Comparison of ENCODE assay signal across 11 cellular contexts in the genomic region with DNA sequence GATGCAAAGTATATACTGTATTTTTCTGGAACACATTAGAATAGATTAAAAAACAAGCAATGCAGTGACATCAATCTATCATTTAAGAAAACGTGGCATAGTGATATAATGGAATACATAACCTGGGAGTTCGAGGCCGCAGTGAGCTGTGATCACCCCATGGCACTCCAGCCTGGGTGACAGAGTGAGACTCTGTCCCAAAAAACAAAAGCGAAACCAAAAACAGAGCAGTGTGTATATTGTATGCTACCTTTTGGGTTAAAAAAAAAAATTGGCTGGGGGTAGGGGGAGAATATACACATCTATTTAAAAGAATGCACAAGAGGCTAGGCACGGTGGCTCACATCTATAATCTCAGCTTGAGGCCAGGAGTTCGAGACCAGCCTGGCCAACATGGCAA. TPM values are rescaled to one million over a fixed set of nuclear protein-coding genes. Genes with fewer than 3 reads are reported as not detected.
DNase-seq lines count a peak whose midpoint lies in the region; ATAC-seq and TF ChIP-seq lines count a peak whose summit lies in the region.
"Had no signal": no experiment of that assay in that cellular context is flagged by ENCODE, and none has a peak within 500 bp of the region (broad histone marks: within the 10 kb centered on the region; RNA-seq: fewer than 3 reads in every experiment).

No MANE protein-coding gene starts in this region.

- H3K36me3 Mint-ChIP-seq in activated CD8-positive, alpha-beta T cell treated with anti-CD3 and anti-CD28 coated beads, Interleukin-2, amount 10 ng/mL, durations not matched to agents 7 days and 5 days (ENCODE audit: low read depth), result peaks cover 79% of the 10 kb centered on the region

- no peaks in the 10 kb centered on the region for H3K27me3 ChIP-seq in left ventricle myocardium inferior (ENCODE audit: low read depth)
- H3K27me3 ChIP-seq in muscle layer of colon (ENCODE audit: control insufficient read depth in 1 of 2, insufficient read depth in 2 of 2, low read length in 2 of 2), result no peaks in the 10 kb centered on the region
- no peaks in the 10 kb centered on the region for H3K27me3 ChIP-seq in vagina

- no peak for TF ChIP-seq POLR2A in vagina (IDR thresholded peaks at IDR 0.05)

- H3K4me3 ChIP-seq in left ventricle myocardium inferior (no peak overlapping the region), muscle layer of colon (ENCODE audit: low read depth in 1 of 2, low read length in 2 of 2) (no peak overlapping the region), vagina (no peak overlapping the region)
- H3K4me3 ChIP-seq: lung had no signal

- no peak for TF ChIP-seq CTCF in left ventricle myocardium inferior (IDR thresholded peaks at IDR 0.05; ENCODE audit: borderline replicate concordance)
- TF ChIP-seq CTCF in vagina (IDR thresholded peaks at IDR 0.05), result no peak
- TF ChIP-seq CTCF in GM13976 (IDR thresholded peaks at IDR 0.05; ENCODE audit: borderline replicate concordance, control extremely low read depth, extremely low read depth, insufficient read depth, missing control alignments), result no peak

- no peaks in the 10 kb centered on the region for H3K27me3 Mint-ChIP-seq in activated CD8-positive, alpha-beta T cell treated with anti-CD3 and anti-CD28 coated beads, Interleukin-2, amount 10 ng/mL, durations not matched to agents 7 days and 5 days (ENCODE audit: low read depth)

- peaks cover 97% of the 10 kb centered on the region for H3K4me1 Mint-ChIP-seq in activated CD8-positive, alpha-beta T cell treated with anti-CD3 and anti-CD28 coated beads, Interleukin-2, amount 10 ng/mL, durations not matched to agents 7 days and 5 days (ENCODE audit: low read depth)

- H3K27ac ChIP-seq in left ventricle myocardium inferior (replicated peaks) (peak overlapping the region; percentile 86), muscle layer of colon (ENCODE audit: low read depth, low read length) (peak overlapping the region; percentile 65), vagina (peak overlapping the region; percentile 82)

- intact Hi-C loops in left ventricle myocardium inferior (cut with micrococcal nuclease) (no loop called here), cardiac septum (cut with DNase I) (no loop called here), vagina (cut with DNase I) (no loop called here)

- H3K4me3 Mint-ChIP-seq in activated CD8-positive, alpha-beta T cell treated with anti-CD3 and anti-CD28 coated beads, Interleukin-2, amount 10 ng/mL, durations not matched to agents 7 days and 5 days, result peak overlapping the region; percentile 51

- no peak overlapping the region for H3K9ac ChIP-seq in muscle layer of colon (ENCODE audit: low read length)

- H3K27ac Mint-ChIP-seq in activated CD8-positive, alpha-beta T cell treated with anti-CD3 and anti-CD28 coated beads, Interleukin-2, amount 10 ng/mL, durations not matched to agents 7 days and 5 days, result peak overlapping the region; percentile 80

- POLR2A ChIA-PET in activated CD8-positive, alpha-beta T cell treated with anti-CD3 and anti-CD28 coated beads, Interleukin-2, amount 10 ng/mL, durations not matched to agents 7 days and 5 days (lab: Charles Lee), result interaction anchor here (2.2 kb wide), 1 partner anchor 9 kb away, joined by 5 read pairs; no protein-coding TSS in a partner anchor

- in situ Hi-C loops in GM13976 (cut with MboI; ENCODE audit: low sequenced_read_pairs, unreplicated experiment), result no loop called here

- H3K36me3 ChIP-seq in left ventricle myocardium inferior (peaks cover 6% of the 10 kb centered on the region), muscle layer of colon (ENCODE audit: insufficient read depth, low read length) (no peaks in the 10 kb centered on the region), vagina (no peaks in the 10 kb centered on the region)

- no peaks in the 10 kb centered on the region for H3K9me3 Mint-ChIP-seq in activated CD8-positive, alpha-beta T cell treated with anti-CD3 and anti-CD28 coated beads, Interleukin-2, amount 10 ng/mL, durations not matched to agents 7 days and 5 days (ENCODE audit: insufficient read depth)

- CTCF ChIA-PET in activated CD8-positive, alpha-beta T cell treated with anti-CD3 and anti-CD28 coated beads, Interleukin-2, amount 10 ng/mL, durations not matched to agents 7 days and 5 days (lab: Charles Lee), result no interaction called here

- DNase-seq in left ventricle myocardium inferior, result no peak
- DNase-seq in cardiac septum (ENCODE audit: low spot score), result no peak
- no peak for DNase-seq in activated CD8-positive, alpha-beta T cell treated with anti-CD3 and anti-CD28 coated beads, Interleukin-2, amount 10 ng/mL, durations not matched to agents 7 days and 5 days
- no peak for DNase-seq in vagina (ENCODE audit: extremely low spot score in 2 of 2)
- DNase-seq in NCI-H1930 (lab: John Stamatoyannopoulos, UW), result no peak
- DNase-seq in GM13976 (ENCODE audit: low spot score), result no peak
- DNase-seq in NCI-H748 treated with DMSO at 0.1 percent for 48 hours (lab: John Stamatoyannopoulos, UW), result no peak
- DNase-seq: H7, NCI-H510A had no signal

- H3K9me3 ChIP-seq in left ventricle myocardium inferior (replicated peaks), result no peaks in the 10 kb centered on the region
- H3K9me3 ChIP-seq in muscle layer of colon (ENCODE audit: low read length), result no peaks in the 10 kb centered on the region
- H3K9me3 ChIP-seq in vagina, result no peaks in the 10 kb centered on the region

- ATAC-seq in activated CD8-positive, alpha-beta T cell treated with anti-CD3 and anti-CD28 coated beads, Interleukin-2, amount 10 ng/mL, durations not matched to agents 7 days and 5 days, result peak; percentile 78

- H3K4me1 ChIP-seq in left ventricle myocardium inferior (peaks cover 98% of the 10 kb centered on the region), muscle layer of colon (ENCODE audit: insufficient read depth, low read length) (peaks cover 46% of the 10 kb centered on the region), vagina (peaks cover 90% of the 10 kb centered on the region)

RNA-seq across cellular contexts. Expression of a gene that starts 13.5 kb away (rescaled TPM):
- 54.9 TPM for total RNA-seq in left ventricle myocardium inferior
- total RNA-seq in cardiac septum, result 31.9 TPM
- 100 to 1,000 TPM; 113 to 123 TPM for total RNA-seq in activated CD8-positive, alpha-beta T cell treated with anti-CD3 and anti-CD28 coated beads, Interleukin-2, amount 10 ng/mL, durations not matched to agents 7 days and 5 days
- total RNA-seq in vagina, result 286 TPM
